ENCODE assay signal across 2 cellular contexts in the genomic region with DNA sequence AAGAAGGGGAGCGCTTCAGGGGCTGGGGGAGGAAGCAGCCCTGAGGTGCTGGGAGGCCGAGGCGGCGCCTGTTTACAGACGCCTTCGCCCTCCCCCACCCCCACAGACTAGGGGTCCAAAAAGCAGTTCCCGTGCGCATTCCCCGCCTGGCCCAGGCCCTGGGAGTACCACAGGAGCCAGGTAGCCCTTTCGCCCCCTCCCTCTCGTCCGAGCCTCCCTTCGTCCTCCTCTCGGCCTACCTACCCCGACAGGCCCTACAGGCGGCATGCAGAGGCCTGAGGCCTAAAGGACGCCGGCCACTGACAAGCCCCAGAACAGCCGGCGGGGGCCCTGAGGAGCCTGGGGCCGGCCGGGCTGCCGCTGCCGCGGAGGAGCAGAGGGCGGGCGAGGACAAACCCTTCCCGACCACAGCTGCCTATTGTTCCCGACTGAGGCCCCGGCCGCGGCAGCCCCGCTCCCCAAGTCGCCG.
TF ChIP-seq lines count a peak whose summit lies in the region.

No MANE protein-coding gene starts in this region.

TF ChIP-seq in SK-N-SH, 30 proteins besides CTCF, POLR2A, EP300 and RAD21 (continued from another document):
- TF ChIP-seq RFX5 (IDR thresholded peaks at IDR 0.05; ENCODE audit: low read length) (no peak), SIN3A (IDR thresholded peaks at IDR 0.05; ENCODE audit: borderline replicate concordance, low read depth, low read length) (no peak), CHD2 (IDR thresholded peaks at IDR 0.05; ENCODE audit: low read length, partially characterized antibody) (no peak), FOXJ3 (CRISPR knock-in tag; IDR thresholded peaks at IDR 0.05) (no peak), JUND (IDR thresholded peaks at IDR 0.05) (no peak), TEAD4 (IDR thresholded peaks at IDR 0.05; ENCODE audit: borderline replicate concordance, insufficient read depth) (no peak), TAF1 (IDR thresholded peaks at IDR 0.05; ENCODE audit: borderline replicate concordance, low read depth, low read length) (no peak), MEF2A (IDR thresholded peaks at IDR 0.05; ENCODE audit: borderline replicate concordance, low read depth) (no peak), MXI1 (IDR thresholded peaks at IDR 0.05; ENCODE audit: low read depth, low read length) (no peak; the same call in 1 of the 2 replicates)
- TF ChIP-seq, protein P1, sequence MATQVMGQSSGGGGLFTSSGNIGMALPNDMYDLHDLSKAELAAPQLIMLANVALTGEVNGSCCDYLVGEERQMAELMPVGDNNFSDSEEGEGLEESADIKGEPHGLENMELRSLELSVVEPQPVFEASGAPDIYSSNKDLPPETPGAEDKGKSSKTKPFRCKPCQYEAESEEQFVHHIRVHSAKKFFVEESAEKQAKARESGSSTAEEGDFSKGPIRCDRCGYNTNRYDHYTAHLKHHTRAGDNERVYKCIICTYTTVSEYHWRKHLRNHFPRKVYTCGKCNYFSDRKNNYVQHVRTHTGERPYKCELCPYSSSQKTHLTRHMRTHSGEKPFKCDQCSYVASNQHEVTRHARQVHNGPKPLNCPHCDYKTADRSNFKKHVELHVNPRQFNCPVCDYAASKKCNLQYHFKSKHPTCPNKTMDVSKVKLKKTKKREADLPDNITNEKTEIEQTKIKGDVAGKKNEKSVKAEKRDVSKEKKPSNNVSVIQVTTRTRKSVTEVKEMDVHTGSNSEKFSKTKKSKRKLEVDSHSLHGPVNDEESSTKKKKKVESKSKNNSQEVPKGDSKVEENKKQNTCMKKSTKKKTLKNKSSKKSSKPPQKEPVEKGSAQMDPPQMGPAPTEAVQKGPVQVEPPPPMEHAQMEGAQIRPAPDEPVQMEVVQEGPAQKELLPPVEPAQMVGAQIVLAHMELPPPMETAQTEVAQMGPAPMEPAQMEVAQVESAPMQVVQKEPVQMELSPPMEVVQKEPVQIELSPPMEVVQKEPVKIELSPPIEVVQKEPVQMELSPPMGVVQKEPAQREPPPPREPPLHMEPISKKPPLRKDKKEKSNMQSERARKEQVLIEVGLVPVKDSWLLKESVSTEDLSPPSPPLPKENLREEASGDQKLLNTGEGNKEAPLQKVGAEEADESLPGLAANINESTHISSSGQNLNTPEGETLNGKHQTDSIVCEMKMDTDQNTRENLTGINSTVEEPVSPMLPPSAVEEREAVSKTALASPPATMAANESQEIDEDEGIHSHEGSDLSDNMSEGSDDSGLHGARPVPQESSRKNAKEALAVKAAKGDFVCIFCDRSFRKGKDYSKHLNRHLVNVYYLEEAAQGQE (IDR thresholded peaks at IDR 0.05; ENCODE audit: low read depth, low read length): no peak
- TF ChIP-seq, protein P2, sequence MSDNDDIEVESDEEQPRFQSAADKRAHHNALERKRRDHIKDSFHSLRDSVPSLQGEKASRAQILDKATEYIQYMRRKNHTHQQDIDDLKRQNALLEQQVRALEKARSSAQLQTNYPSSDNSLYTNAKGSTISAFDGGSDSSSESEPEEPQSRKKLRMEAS (IDR thresholded peaks at IDR 0.05; ENCODE audit: low read depth): no peak
- TF ChIP-seq, protein P3, sequence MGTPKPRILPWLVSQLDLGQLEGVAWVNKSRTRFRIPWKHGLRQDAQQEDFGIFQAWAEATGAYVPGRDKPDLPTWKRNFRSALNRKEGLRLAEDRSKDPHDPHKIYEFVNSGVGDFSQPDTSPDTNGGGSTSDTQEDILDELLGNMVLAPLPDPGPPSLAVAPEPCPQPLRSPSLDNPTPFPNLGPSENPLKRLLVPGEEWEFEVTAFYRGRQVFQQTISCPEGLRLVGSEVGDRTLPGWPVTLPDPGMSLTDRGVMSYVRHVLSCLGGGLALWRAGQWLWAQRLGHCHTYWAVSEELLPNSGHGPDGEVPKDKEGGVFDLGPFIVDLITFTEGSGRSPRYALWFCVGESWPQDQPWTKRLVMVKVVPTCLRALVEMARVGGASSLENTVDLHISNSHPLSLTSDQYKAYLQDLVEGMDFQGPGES (IDR thresholded peaks at IDR 0.05; ENCODE audit: low read depth, low read length): no peak
- TF ChIP-seq, protein P4, sequence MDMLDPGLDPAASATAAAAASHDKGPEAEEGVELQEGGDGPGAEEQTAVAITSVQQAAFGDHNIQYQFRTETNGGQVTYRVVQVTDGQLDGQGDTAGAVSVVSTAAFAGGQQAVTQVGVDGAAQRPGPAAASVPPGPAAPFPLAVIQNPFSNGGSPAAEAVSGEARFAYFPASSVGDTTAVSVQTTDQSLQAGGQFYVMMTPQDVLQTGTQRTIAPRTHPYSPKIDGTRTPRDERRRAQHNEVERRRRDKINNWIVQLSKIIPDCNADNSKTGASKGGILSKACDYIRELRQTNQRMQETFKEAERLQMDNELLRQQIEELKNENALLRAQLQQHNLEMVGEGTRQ (IDR thresholded peaks at IDR 0.05; ENCODE audit: borderline replicate concordance, low read depth, low read length): no peak
- TF ChIP-seq, protein P5, sequence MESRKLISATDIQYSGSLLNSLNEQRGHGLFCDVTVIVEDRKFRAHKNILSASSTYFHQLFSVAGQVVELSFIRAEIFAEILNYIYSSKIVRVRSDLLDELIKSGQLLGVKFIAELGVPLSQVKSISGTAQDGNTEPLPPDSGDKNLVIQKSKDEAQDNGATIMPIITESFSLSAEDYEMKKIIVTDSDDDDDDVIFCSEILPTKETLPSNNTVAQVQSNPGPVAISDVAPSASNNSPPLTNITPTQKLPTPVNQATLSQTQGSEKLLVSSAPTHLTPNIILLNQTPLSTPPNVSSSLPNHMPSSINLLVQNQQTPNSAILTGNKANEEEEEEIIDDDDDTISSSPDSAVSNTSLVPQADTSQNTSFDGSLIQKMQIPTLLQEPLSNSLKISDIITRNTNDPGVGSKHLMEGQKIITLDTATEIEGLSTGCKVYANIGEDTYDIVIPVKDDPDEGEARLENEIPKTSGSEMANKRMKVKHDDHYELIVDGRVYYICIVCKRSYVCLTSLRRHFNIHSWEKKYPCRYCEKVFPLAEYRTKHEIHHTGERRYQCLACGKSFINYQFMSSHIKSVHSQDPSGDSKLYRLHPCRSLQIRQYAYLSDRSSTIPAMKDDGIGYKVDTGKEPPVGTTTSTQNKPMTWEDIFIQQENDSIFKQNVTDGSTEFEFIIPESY (IDR thresholded peaks at IDR 0.05; ENCODE audit: borderline replicate concordance, low read depth): no peak

TF ChIP-seq in GM12878, 131 proteins besides CTCF, POLR2A, EP300 and RAD21 (continued from another document):
- no peak for TF ChIP-seq BRCA1 (IDR thresholded peaks at IDR 0.05; ENCODE audit: low read depth, low read length)
- TF ChIP-seq, protein P6, sequence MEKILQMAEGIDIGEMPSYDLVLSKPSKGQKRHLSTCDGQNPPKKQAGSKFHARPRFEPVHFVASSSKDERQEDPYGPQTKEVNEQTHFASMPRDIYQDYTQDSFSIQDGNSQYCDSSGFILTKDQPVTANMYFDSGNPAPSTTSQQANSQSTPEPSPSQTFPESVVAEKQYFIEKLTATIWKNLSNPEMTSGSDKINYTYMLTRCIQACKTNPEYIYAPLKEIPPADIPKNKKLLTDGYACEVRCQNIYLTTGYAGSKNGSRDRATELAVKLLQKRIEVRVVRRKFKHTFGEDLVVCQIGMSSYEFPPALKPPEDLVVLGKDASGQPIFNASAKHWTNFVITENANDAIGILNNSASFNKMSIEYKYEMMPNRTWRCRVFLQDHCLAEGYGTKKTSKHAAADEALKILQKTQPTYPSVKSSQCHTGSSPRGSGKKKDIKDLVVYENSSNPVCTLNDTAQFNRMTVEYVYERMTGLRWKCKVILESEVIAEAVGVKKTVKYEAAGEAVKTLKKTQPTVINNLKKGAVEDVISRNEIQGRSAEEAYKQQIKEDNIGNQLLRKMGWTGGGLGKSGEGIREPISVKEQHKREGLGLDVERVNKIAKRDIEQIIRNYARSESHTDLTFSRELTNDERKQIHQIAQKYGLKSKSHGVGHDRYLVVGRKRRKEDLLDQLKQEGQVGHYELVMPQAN (conservative IDR thresholded peaks at IDR 0.05): peak; percentile 77; the same call in 1 of the 2 replicates
- TF ChIP-seq, protein P2 (IDR thresholded peaks at IDR 0.05; ENCODE audit: low read depth, low read length): no peak
- TF ChIP-seq NR2F1 (conservative IDR thresholded peaks at IDR 0.05): 0 out of 2 replicates have a peak, but pooled peaks have one; percentile 56
- 0 out of 2 replicates have a peak, but pooled peaks have one; percentile 97 for TF ChIP-seq LARP7 (IDR thresholded peaks at IDR 0.05)
- TF ChIP-seq HDGF (IDR thresholded peaks at IDR 0.05): 0 out of 2 replicates have a peak, but pooled peaks have one; percentile 37
